In genomic region chr6:69795469-69796080, GRCh38 we compare ENCODE assay signal across 8 cellular contexts. TPM values are rescaled to one million over a fixed set of nuclear protein-coding genes. Genes with fewer than 3 reads are reported as not detected.
A peak's percentile ranks its signal among the peaks of the same experiment; 100 is the strongest.
DNase-seq lines count a peak whose midpoint lies in the region; ATAC-seq and TF ChIP-seq lines count a peak whose summit lies in the region.

No MANE protein-coding gene starts in this region.

- WGBS in heart left ventricle, 4 donors: 23 to 29% (median 25%) methylated on average over 5 of the region's 5 CpGs
- WGBS in esophagus, 2 donors: 23 to 27% methylated on average over 5 of the region's 5 CpGs

- TF ChIP-seq CTCF in heart left ventricle (IDR thresholded peaks at IDR 0.05) (peak in 1 of 12 donors; percentile 12), parathyroid adenoma (IDR thresholded peaks at IDR 0.05) (no peak)

- DNase-seq in heart left ventricle: no peak
- DNase-seq in Right ventricle myocardium inferior (ENCODE audit: missing footprints): no peak
- DNase-seq in RKO (ENCODE audit: low spot score): peak; percentile 29
- no peak for DNase-seq in NCI-H510A (lab: John Stamatoyannopoulos, UW)
- DNase-seq in HuH-7.5 (ENCODE audit: low spot score): no peak

- TF ChIP-seq POLR2A in heart left ventricle (IDR thresholded peaks at IDR 0.05): no peak

- no peaks in the 10 kb centered on the region for H3K36me3 ChIP-seq in heart left ventricle
- H3K36me3 ChIP-seq in esophagus (ENCODE audit: control insufficient read depth in 2 of 2, insufficient read depth in 2 of 2, low read length in 1 of 2): no peaks in the 10 kb centered on the region
- H3K36me3 ChIP-seq in parathyroid adenoma (ENCODE audit: control insufficient read depth, insufficient read depth, low read length): no peaks in the 10 kb centered on the region

- ATAC-seq in heart left ventricle: no peak
- ATAC-seq in Right ventricle myocardium inferior: no peak
- peak; percentile 27 for ATAC-seq in HG02870 (IDR thresholded peaks at IDR 0.05; ENCODE audit: unreplicated experiment)

- peak overlapping the region; percentile 94 for H2AFZ ChIP-seq in parathyroid adenoma

- peak overlapping the region; percentile 67 to 87 (median 82) for H3K4me3 ChIP-seq in heart left ventricle
- peak overlapping the region in 1 of 2 donors; percentile 88 for H3K4me3 ChIP-seq in esophagus (ENCODE audit: low read depth in 1 of 2, low read length in 2 of 2)
- H3K4me3 ChIP-seq in parathyroid adenoma (ENCODE audit: low read depth, low read length): peak overlapping the region; percentile 88

- H3K27ac ChIP-seq in heart left ventricle: peak overlapping the region; percentile 83 to 97 (median 92)
- H3K27ac ChIP-seq in esophagus (ENCODE audit: low read depth in 2 of 2, low read length in 1 of 2): peak overlapping the region; percentile 98 to 99
- peak overlapping the region; percentile 94 for H3K27ac ChIP-seq in parathyroid adenoma

- H3K4me1 ChIP-seq in heart left ventricle: peaks cover 0 to 51% (median 32%) of the 10 kb centered on the region in 12 donors
- H3K4me1 ChIP-seq in esophagus (ENCODE audit: control insufficient read depth in 2 of 2, insufficient read depth in 2 of 2, low read length in 1 of 2): peaks cover 0 to 4% of the 10 kb centered on the region in 2 donors
- peaks cover 11% of the 10 kb centered on the region for H3K4me1 ChIP-seq in parathyroid adenoma

- H3K9me3 ChIP-seq in heart left ventricle: no peaks in the 10 kb centered on the region
- no peaks in the 10 kb centered on the region for H3K9me3 ChIP-seq in esophagus (ENCODE audit: control insufficient read depth in 2 of 2, insufficient read depth in 1 of 2, low read depth in 1 of 2, low read length in 1 of 2)
- H3K9me3 ChIP-seq in parathyroid adenoma (ENCODE audit: control insufficient read depth, low read length): no peaks in the 10 kb centered on the region

- peaks cover 6% of the 10 kb centered on the region for H3K79me2 ChIP-seq in parathyroid adenoma

- H3K4me2 ChIP-seq in parathyroid adenoma (ENCODE audit: low read length): peak overlapping the region; percentile 68

- H3K9ac ChIP-seq in parathyroid adenoma: no peak overlapping the region

- intact Hi-C loops in heart left ventricle (cut with DNase I): loop anchor here in 1 of 10 donors (5.0 kb wide), 1 partner anchor 63 kb away; no protein-coding TSS in a partner anchor
- intact Hi-C loops in Right ventricle myocardium inferior (cut with DNase I): no loop called here

- H3K27me3 ChIP-seq in heart left ventricle (no peaks in the 10 kb centered on the region), esophagus (ENCODE audit: control insufficient read depth in 1 of 2, insufficient read depth in 2 of 2, low read length in 2 of 2) (no peaks in the 10 kb centered on the region), parathyroid adenoma (ENCODE audit: control insufficient read depth, insufficient read depth, low read length) (no peaks in the 10 kb centered on the region)

RNA-seq across cellular contexts. Expression of gene LMBRD1, which starts 1.2 kb away (rescaled TPM):
- total RNA-seq in heart left ventricle: 10 to 100 TPM; 41.7 to 53.6 (median 45.1) TPM
- polyA plus RNA-seq in heart left ventricle: 10 to 100 TPM; 37.0 to 52.3 TPM
- total RNA-seq in Right ventricle myocardium inferior: 50.2 TPM
- 10 to 100 TPM; 22.3 to 28.0 TPM for polyA plus RNA-seq in esophagus
